Comparison of ENCODE assay signal across 12 cellular contexts in genomic region chr1:237507005-237507404, GRCh38.
DNase-seq lines count a peak whose midpoint lies in the region; ATAC-seq and TF ChIP-seq lines count a peak whose summit lies in the region.
"Had no signal": no experiment of that assay in that cellular context is flagged by ENCODE, and none has a peak within 500 bp of the region (broad histone marks: within the 10 kb centered on the region; RNA-seq: fewer than 3 reads in every experiment).

No MANE protein-coding gene starts in this region.

- peak; percentile 96 for ATAC-seq in GM18505 (IDR thresholded peaks at IDR 0.05; ENCODE audit: unreplicated experiment)
- peak; percentile 74 for ATAC-seq in GM19372 (IDR thresholded peaks at IDR 0.05; ENCODE audit: low read depth, unreplicated experiment)
- ATAC-seq in HG02852 (IDR thresholded peaks at IDR 0.05; ENCODE audit: unreplicated experiment): peak; percentile 91
- ATAC-seq in HG03558 (IDR thresholded peaks at IDR 0.05; ENCODE audit: extremely low read depth, unreplicated experiment): peak; percentile 91
- ATAC-seq: left lung had no signal

- no peak for TF ChIP-seq POLR2A in GM18505 (IDR thresholded peaks at IDR 0.05; ENCODE audit: borderline replicate concordance, extremely low read depth, insufficient read depth, insufficient read length)

- H3K4me3 ChIP-seq in WERI-Rb-1 (ENCODE audit: low read depth, low read length): no peak overlapping the region
- H3K4me3 ChIP-seq: left lung had no signal

- no peak for DNase-seq in stimulated activated naive CD4-positive, alpha-beta T cell treated with Interleukin-2 at 50 U/mL for 16 hours (lab: John Stamatoyannopoulos, UW)
- no peak for DNase-seq in SW 1271 (lab: John Stamatoyannopoulos, UW)
- DNase-seq in NCI-H526 (lab: John Stamatoyannopoulos, UW): no peak
- no peak for DNase-seq in WERI-Rb-1
- DNase-seq: foreskin melanocyte, H7, left lung, NCI-H774 had no signal

- H3K9me3 ChIP-seq in WERI-Rb-1 (ENCODE audit: severe bottlenecking): no peaks in the 10 kb centered on the region
- H3K9me3 ChIP-seq: left lung had no signal

- H3K27ac ChIP-seq in WERI-Rb-1: no peak overlapping the region
- H3K27ac ChIP-seq: left lung had no signal

- H3K36me3 ChIP-seq in WERI-Rb-1: no peaks in the 10 kb centered on the region
- H3K36me3 ChIP-seq: left lung had no signal

- no peak for TF ChIP-seq CTCF in WERI-Rb-1 (IDR thresholded peaks at IDR 0.05; ENCODE audit: low read depth, low read length)

- no peaks in the 10 kb centered on the region for H3K27me3 ChIP-seq in WERI-Rb-1 (ENCODE audit: insufficient read depth, low read depth, severe bottlenecking)
- H3K27me3 ChIP-seq: left lung had no signal
